Comparison of ENCODE assay signal across 25 cellular contexts in the genomic region with DNA sequence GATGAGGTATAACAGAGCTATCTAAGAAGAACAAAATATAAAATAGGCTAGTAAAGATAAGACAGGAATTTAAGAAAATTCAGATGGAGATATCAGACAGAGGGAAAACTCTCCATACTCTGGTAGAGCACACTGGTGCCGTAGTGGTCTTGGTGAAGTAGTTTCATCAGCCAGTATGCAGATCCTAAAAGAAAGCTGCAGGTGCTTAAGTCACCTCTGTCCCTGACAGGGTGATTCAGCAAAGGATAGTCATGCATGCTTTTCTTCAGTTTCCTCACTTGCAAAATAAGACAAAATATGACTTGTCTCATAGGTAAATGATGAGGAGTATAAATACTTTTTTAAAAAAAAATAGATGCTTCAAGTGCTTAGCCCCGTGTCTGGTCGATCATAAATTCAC.
"Had no signal": no experiment of that assay in that cellular context is flagged by ENCODE, and none has a peak within 500 bp of the region (broad histone marks: within the 10 kb centered on the region; RNA-seq: fewer than 3 reads in every experiment).

No MANE protein-coding gene starts in this region.

- H3K27ac Mint-ChIP-seq: activated CD4-positive, alpha-beta memory T cell treated with anti-CD3 and anti-CD28 coated beads, Interleukin-2, amount 10 ng/mL, durations not matched to agents 7 days and 5 days; activated CD8-positive, alpha-beta memory T cell treated with anti-CD3 and anti-CD28 coated beads, Interleukin-2, amount 10 ng/mL, durations not matched to agents 7 days and 5 days; activated naive CD4-positive, alpha-beta T cell treated with anti-CD3 and anti-CD28 coated beads, Interleukin-2, amount 50 U/mL, for 24 hours; activated naive CD8-positive, alpha-beta T cell treated with anti-CD3 and anti-CD28 coated beads, Interleukin-2, amount 10 ng/mL, durations not matched to agents 7 days and 5 days; activated T-helper 2 cell treated with anti-CD3 and anti-CD28 coated beads, Interferon-gamma antibody, Interleukin-2, Interleukin-4, amounts not matched to agents 10 μg/mL and 5 μg/mL and 100 μg/mL, durations not matched to agents 14 hours and 24 hours and 36 hours had no signal

- H3K27me3 ChIP-seq: ascending aorta, MG63, SJCRH30 had no signal

- DNase-seq: activated CD4-positive, alpha-beta memory T cell treated with anti-CD3 and anti-CD28 coated beads, Interleukin-2, amount 10 ng/mL, durations not matched to agents 7 days and 5 days; activated CD4-positive, alpha-beta T cell treated with anti-CD3 and anti-CD28 coated beads for 48 hours; activated CD4-positive, CD25-positive, alpha-beta regulatory T cell treated with anti-CD3 and anti-CD28 coated beads, Interleukin-2, amount 50 U/mL, for 72 hours; activated CD8-positive, alpha-beta memory T cell treated with anti-CD3 and anti-CD28 coated beads for 24 hours; activated CD8-positive, alpha-beta memory T cell treated with anti-CD3 and anti-CD28 coated beads, Interleukin-2, amount 10 ng/mL, durations not matched to agents 7 days and 5 days; activated CD8-positive, alpha-beta memory T cell treated with anti-CD3 and anti-CD28 coated beads, Interleukin-2, amount 50 U/mL, for 48 hours; activated gamma-delta T cell; activated naive CD4-positive, alpha-beta T cell treated with Interleukin-2 at 50 U/mL for 16 hours; activated naive CD8-positive, alpha-beta T cell treated with anti-CD3 and anti-CD28 coated beads, Interleukin-2, amount 10 ng/mL, durations not matched to agents 7 days and 5 days; amygdala; Karpas-422; KBM-7; MG63; NCI-H1048; NCI-H1436 treated with DMSO at 0.1 percent for 48 hours; NCI-H1694 treated with DMSO at 0.1 percent for 48 hours; NCI-H2029; NCI-H345; NCI-H524 treated with DMSO at 0.1 percent for 48 hours; T1000 had no signal

- H3K36me3 ChIP-seq: ascending aorta, MG63, SJCRH30 had no signal

- H3K9me3 ChIP-seq: ascending aorta, MG63, SJCRH30 had no signal

- H3K9me3 Mint-ChIP-seq: activated CD4-positive, alpha-beta memory T cell treated with anti-CD3 and anti-CD28 coated beads, Interleukin-2, amount 10 ng/mL, durations not matched to agents 7 days and 5 days; activated naive CD4-positive, alpha-beta T cell treated with anti-CD3 and anti-CD28 coated beads, Interleukin-2, amount 50 U/mL, for 24 hours; activated naive CD8-positive, alpha-beta T cell treated with anti-CD3 and anti-CD28 coated beads, Interleukin-2, amount 10 ng/mL, durations not matched to agents 7 days and 5 days; activated T-helper 2 cell treated with anti-CD3 and anti-CD28 coated beads, Interferon-gamma antibody, Interleukin-2, Interleukin-4, amounts not matched to agents 10 μg/mL and 5 μg/mL and 100 μg/mL, durations not matched to agents 14 hours and 24 hours and 36 hours had no signal

- ATAC-seq: activated CD8-positive, alpha-beta memory T cell treated with anti-CD3 and anti-CD28 coated beads, Interleukin-2, amount 10 ng/mL, durations not matched to agents 7 days and 5 days had no signal

- H3K27ac ChIP-seq: ascending aorta, SJCRH30, SK-N-MC had no signal

- H3K27me3 Mint-ChIP-seq: activated CD4-positive, alpha-beta memory T cell treated with anti-CD3 and anti-CD28 coated beads, Interleukin-2, amount 10 ng/mL, durations not matched to agents 7 days and 5 days; activated CD8-positive, alpha-beta memory T cell treated with anti-CD3 and anti-CD28 coated beads, Interleukin-2, amount 10 ng/mL, durations not matched to agents 7 days and 5 days; activated naive CD4-positive, alpha-beta T cell treated with anti-CD3 and anti-CD28 coated beads, Interleukin-2, amount 50 U/mL, for 24 hours; activated naive CD8-positive, alpha-beta T cell treated with anti-CD3 and anti-CD28 coated beads, Interleukin-2, amount 10 ng/mL, durations not matched to agents 7 days and 5 days had no signal

- H3K4me1 ChIP-seq: ascending aorta, SJCRH30 had no signal

- H3K4me1 Mint-ChIP-seq: activated CD4-positive, alpha-beta memory T cell treated with anti-CD3 and anti-CD28 coated beads, Interleukin-2, amount 10 ng/mL, durations not matched to agents 7 days and 5 days; activated CD8-positive, alpha-beta memory T cell treated with anti-CD3 and anti-CD28 coated beads, Interleukin-2, amount 10 ng/mL, durations not matched to agents 7 days and 5 days; activated naive CD4-positive, alpha-beta T cell treated with anti-CD3 and anti-CD28 coated beads, Interleukin-2, amount 50 U/mL, for 24 hours; activated naive CD8-positive, alpha-beta T cell treated with anti-CD3 and anti-CD28 coated beads, Interleukin-2, amount 10 ng/mL, durations not matched to agents 7 days and 5 days had no signal

- H3K4me3 ChIP-seq: ascending aorta, MG63, SJCRH30, SK-N-MC had no signal

- H3K36me3 Mint-ChIP-seq: activated CD8-positive, alpha-beta memory T cell treated with anti-CD3 and anti-CD28 coated beads, Interleukin-2, amount 10 ng/mL, durations not matched to agents 7 days and 5 days; activated naive CD4-positive, alpha-beta T cell treated with anti-CD3 and anti-CD28 coated beads, Interleukin-2, amount 50 U/mL, for 24 hours; activated naive CD8-positive, alpha-beta T cell treated with anti-CD3 and anti-CD28 coated beads, Interleukin-2, amount 10 ng/mL, durations not matched to agents 7 days and 5 days had no signal

- H3K4me3 Mint-ChIP-seq: activated CD4-positive, alpha-beta memory T cell treated with anti-CD3 and anti-CD28 coated beads, Interleukin-2, amount 10 ng/mL, durations not matched to agents 7 days and 5 days; activated CD8-positive, alpha-beta memory T cell treated with anti-CD3 and anti-CD28 coated beads, Interleukin-2, amount 10 ng/mL, durations not matched to agents 7 days and 5 days; activated naive CD4-positive, alpha-beta T cell treated with anti-CD3 and anti-CD28 coated beads, Interleukin-2, amount 50 U/mL, for 24 hours; activated naive CD8-positive, alpha-beta T cell treated with anti-CD3 and anti-CD28 coated beads, Interleukin-2, amount 10 ng/mL, durations not matched to agents 7 days and 5 days had no signal
